ENCODE assay signal across 1 cellular context in the genomic region with DNA sequence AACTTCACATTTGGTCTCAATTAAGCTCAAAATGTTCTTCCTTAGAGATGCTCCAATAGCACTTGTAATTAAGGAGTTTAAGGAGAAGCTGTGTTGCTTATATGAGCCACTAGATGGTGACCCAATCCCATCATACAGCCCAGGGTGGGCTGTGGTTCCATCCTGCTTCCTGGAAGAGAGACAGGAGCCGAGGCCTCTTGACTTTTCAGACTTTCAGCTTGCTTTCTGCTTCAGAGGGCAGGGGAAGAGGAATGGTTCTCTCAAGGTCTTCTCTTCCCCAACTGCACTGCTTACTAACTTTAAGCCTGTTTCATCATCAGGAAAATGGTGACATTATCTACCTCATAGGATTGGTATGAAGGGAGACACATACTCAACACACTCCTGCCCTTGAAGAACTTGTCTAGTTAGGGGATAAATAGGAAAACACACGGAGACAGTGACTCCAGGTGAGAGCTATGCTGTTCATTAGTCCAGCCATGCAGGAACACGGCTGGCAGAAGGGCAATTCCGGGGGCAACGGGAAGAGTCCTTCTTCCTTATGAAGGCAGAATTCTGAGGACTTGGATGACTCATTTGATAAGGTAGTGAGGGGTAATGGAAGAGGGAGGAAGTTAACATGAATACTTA.
TF ChIP-seq lines count a peak whose summit lies in the region.

No MANE protein-coding gene starts in this region.

TF ChIP-seq in HCT116, 20 proteins besides CTCF, POLR2A, EP300 and RAD21:
- 0 out of 2 replicates have a peak, but pooled peaks have one; percentile 12 for TF ChIP-seq FOSL1 (IDR thresholded peaks at IDR 0.05; ENCODE audit: low read depth)
- TF ChIP-seq, protein P1, sequence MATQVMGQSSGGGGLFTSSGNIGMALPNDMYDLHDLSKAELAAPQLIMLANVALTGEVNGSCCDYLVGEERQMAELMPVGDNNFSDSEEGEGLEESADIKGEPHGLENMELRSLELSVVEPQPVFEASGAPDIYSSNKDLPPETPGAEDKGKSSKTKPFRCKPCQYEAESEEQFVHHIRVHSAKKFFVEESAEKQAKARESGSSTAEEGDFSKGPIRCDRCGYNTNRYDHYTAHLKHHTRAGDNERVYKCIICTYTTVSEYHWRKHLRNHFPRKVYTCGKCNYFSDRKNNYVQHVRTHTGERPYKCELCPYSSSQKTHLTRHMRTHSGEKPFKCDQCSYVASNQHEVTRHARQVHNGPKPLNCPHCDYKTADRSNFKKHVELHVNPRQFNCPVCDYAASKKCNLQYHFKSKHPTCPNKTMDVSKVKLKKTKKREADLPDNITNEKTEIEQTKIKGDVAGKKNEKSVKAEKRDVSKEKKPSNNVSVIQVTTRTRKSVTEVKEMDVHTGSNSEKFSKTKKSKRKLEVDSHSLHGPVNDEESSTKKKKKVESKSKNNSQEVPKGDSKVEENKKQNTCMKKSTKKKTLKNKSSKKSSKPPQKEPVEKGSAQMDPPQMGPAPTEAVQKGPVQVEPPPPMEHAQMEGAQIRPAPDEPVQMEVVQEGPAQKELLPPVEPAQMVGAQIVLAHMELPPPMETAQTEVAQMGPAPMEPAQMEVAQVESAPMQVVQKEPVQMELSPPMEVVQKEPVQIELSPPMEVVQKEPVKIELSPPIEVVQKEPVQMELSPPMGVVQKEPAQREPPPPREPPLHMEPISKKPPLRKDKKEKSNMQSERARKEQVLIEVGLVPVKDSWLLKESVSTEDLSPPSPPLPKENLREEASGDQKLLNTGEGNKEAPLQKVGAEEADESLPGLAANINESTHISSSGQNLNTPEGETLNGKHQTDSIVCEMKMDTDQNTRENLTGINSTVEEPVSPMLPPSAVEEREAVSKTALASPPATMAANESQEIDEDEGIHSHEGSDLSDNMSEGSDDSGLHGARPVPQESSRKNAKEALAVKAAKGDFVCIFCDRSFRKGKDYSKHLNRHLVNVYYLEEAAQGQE (IDR thresholded peaks at IDR 0.05; ENCODE audit: low read depth): no peak
TF ChIP-seq in HCT116: peak in this region for 1.
